In genomic region chr11:2380396-2380795, GRCh38 we compare ENCODE assay signal across 1 cellular context.
TF ChIP-seq lines count a peak whose summit lies in the region.

No MANE protein-coding gene starts in this region.

TF ChIP-seq in liver, 16 proteins besides CTCF, POLR2A, EP300 and RAD21 (continued from another document):
- TF ChIP-seq FOXA1 (IDR thresholded peaks at IDR 0.05) (no peak), RXRA (IDR thresholded peaks at IDR 0.05) (no peak), MAX (IDR thresholded peaks at IDR 0.05) (no peak), REST (IDR thresholded peaks at IDR 0.05) (no peak), NR2F2 (IDR thresholded peaks at IDR 0.05) (no peak), ATF3 (IDR thresholded peaks at IDR 0.05) (no peak), SP1 (IDR thresholded peaks at IDR 0.05) (no peak), EGR1 (IDR thresholded peaks at IDR 0.05; ENCODE audit: low read depth in 2 of 2) (no peak), YY1 (IDR thresholded peaks at IDR 0.05) (no peak)
- TF ChIP-seq, protein P1, sequence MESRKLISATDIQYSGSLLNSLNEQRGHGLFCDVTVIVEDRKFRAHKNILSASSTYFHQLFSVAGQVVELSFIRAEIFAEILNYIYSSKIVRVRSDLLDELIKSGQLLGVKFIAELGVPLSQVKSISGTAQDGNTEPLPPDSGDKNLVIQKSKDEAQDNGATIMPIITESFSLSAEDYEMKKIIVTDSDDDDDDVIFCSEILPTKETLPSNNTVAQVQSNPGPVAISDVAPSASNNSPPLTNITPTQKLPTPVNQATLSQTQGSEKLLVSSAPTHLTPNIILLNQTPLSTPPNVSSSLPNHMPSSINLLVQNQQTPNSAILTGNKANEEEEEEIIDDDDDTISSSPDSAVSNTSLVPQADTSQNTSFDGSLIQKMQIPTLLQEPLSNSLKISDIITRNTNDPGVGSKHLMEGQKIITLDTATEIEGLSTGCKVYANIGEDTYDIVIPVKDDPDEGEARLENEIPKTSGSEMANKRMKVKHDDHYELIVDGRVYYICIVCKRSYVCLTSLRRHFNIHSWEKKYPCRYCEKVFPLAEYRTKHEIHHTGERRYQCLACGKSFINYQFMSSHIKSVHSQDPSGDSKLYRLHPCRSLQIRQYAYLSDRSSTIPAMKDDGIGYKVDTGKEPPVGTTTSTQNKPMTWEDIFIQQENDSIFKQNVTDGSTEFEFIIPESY (IDR thresholded peaks at IDR 0.05) = no peak
